Comparison of ENCODE assay signal across 6 cellular contexts in genomic region chr11:57641426-57641825, GRCh38. TPM values are rescaled to one million over a fixed set of nuclear protein-coding genes. Genes with fewer than 3 reads are reported as not detected.
A peak's percentile ranks its signal among the peaks of the same experiment; 100 is the strongest.
DNase-seq lines count a peak whose midpoint lies in the region; TF ChIP-seq lines count a peak whose summit lies in the region.

No MANE protein-coding gene starts in this region.

- H3K36me3 ChIP-seq in esophagus muscularis mucosa: no peaks in the 10 kb centered on the region
- no peaks in the 10 kb centered on the region for H3K36me3 ChIP-seq in tibial nerve

- peaks cover 18% of the 10 kb centered on the region for H3K27me3 Mint-ChIP-seq in activated CD4-positive, alpha-beta T cell treated with anti-CD3 and anti-CD28 coated beads, Interleukin-2, amount 10 ng/mL, durations not matched to agents 24 days and 14 days

- DNase-seq in activated CD4-positive, alpha-beta T cell treated with anti-CD3 and anti-CD28 coated beads, Interleukin-2, amount 10 ng/mL, durations not matched to agents 24 days and 14 days: peak; percentile 77
- DNase-seq in activated CD4-positive, alpha-beta T cell treated with anti-CD3 and anti-CD28 coated beads, Interleukin-2, amount 50 U/mL, for 4 hours: no peak
- peak; percentile 13 for DNase-seq in NCI-H748 treated with DMSO at 0.1 percent for 48 hours (lab: John Stamatoyannopoulos, UW)
- DNase-seq in esophagus muscularis mucosa (ENCODE audit: extremely low spot score): no peak
- no peak for DNase-seq in tibial nerve (ENCODE audit: low spot score in 2 of 2)
- DNase-seq in 8988T: no peak

- no peak for TF ChIP-seq EP300 in esophagus muscularis mucosa (IDR thresholded peaks at IDR 0.05)
- TF ChIP-seq EP300 in tibial nerve (IDR thresholded peaks at IDR 0.05): no peak

- H3K27me3 ChIP-seq in esophagus muscularis mucosa: peaks cover 0 to 6% (median 1%) of the 10 kb centered on the region in 4 donors
- no peaks in the 10 kb centered on the region for H3K27me3 ChIP-seq in tibial nerve

- H3K27ac ChIP-seq in esophagus muscularis mucosa (replicated peaks in 1 of 4) (no peak overlapping the region), tibial nerve (peak overlapping the region in 1 of 4 donors; percentile 95)

- H3K4me3 Mint-ChIP-seq in activated CD4-positive, alpha-beta T cell treated with anti-CD3 and anti-CD28 coated beads, Interleukin-2, amount 10 ng/mL, durations not matched to agents 24 days and 14 days: no peak overlapping the region

- H3K9me3 Mint-ChIP-seq in activated CD4-positive, alpha-beta T cell treated with anti-CD3 and anti-CD28 coated beads, Interleukin-2, amount 10 ng/mL, durations not matched to agents 24 days and 14 days: no peaks in the 10 kb centered on the region

- TF ChIP-seq CTCF in esophagus muscularis mucosa (IDR thresholded peaks at IDR 0.05) (peak; percentile 38 to 57 (median 45)), tibial nerve (IDR thresholded peaks at IDR 0.05) (peak; percentile 38 to 56 (median 46))

- H3K4me3 ChIP-seq in esophagus muscularis mucosa (no peak overlapping the region), tibial nerve (no peak overlapping the region)

- 55% methylated on average over 2 of the region's 2 CpGs for WGBS in esophagus muscularis mucosa
- 41 to 44% methylated on average over 2 of the region's 2 CpGs for WGBS in tibial nerve, 2 donors

- no peak for TF ChIP-seq POLR2A in esophagus muscularis mucosa (IDR thresholded peaks at IDR 0.05; ENCODE audit: low read depth)
- no peak for TF ChIP-seq POLR2A in tibial nerve (IDR thresholded peaks at IDR 0.05)

- H3K9me3 ChIP-seq in esophagus muscularis mucosa (no peaks in the 10 kb centered on the region), tibial nerve (no peaks in the 10 kb centered on the region)

- H3K27ac Mint-ChIP-seq in activated CD4-positive, alpha-beta T cell treated with anti-CD3 and anti-CD28 coated beads, Interleukin-2, amount 10 ng/mL, durations not matched to agents 24 days and 14 days: no peak overlapping the region

- intact Hi-C loops in activated CD4-positive, alpha-beta T cell treated with anti-CD3 and anti-CD28 coated beads, Interleukin-2, amount 10 ng/mL, durations not matched to agents 24 days and 14 days (cut with micrococcal nuclease): loop anchor here (1.0 to 2.0 kb wide), 3 partner anchors 73 to 296 kb away; no protein-coding TSS in a partner anchor
- intact Hi-C loops in esophagus muscularis mucosa (cut with DNase I): loop anchor here (1.0 to 10.0 kb wide), 4 partner anchors 39 to 297 kb away; no protein-coding TSS in a partner anchor

- peaks cover 48 to 65% (median 60%) of the 10 kb centered on the region in 4 donors for H3K4me1 ChIP-seq in esophagus muscularis mucosa
- peaks cover 0 to 60% (median 28%) of the 10 kb centered on the region in 4 donors for H3K4me1 ChIP-seq in tibial nerve

- H3K4me1 Mint-ChIP-seq in activated CD4-positive, alpha-beta T cell treated with anti-CD3 and anti-CD28 coated beads, Interleukin-2, amount 10 ng/mL, durations not matched to agents 24 days and 14 days: peaks cover 32% of the 10 kb centered on the region

- no peaks in the 10 kb centered on the region for H3K36me3 Mint-ChIP-seq in activated CD4-positive, alpha-beta T cell treated with anti-CD3 and anti-CD28 coated beads, Interleukin-2, amount 10 ng/mL, durations not matched to agents 24 days and 14 days (ENCODE audit: low read depth)

RNA-seq across cellular contexts. Expression of gene YPEL4, which starts 8.3 kb away (rescaled TPM):
- total RNA-seq in activated CD4-positive, alpha-beta T cell treated with anti-CD3 and anti-CD28 coated beads, Interleukin-2, amount 10 ng/mL, durations not matched to agents 24 days and 14 days: 0.40 and 0.47 TPM in 2 replicates
- 1 to 10 TPM in 2 of 4 donors, under 1 TPM in 2; 0.50 to 2.5 (median 1.0) TPM for total RNA-seq in esophagus muscularis mucosa
- 1 to 10 TPM in 1 of 4 donors, under 1 TPM in 3; 0.30 to 1.7 (median 0.41) TPM for total RNA-seq in tibial nerve

RNA-seq across cellular contexts. Expression of gene CLP1, which starts 16.1 kb away (rescaled TPM):
- 18.5 and 19.8 TPM in 2 replicates for total RNA-seq in activated CD4-positive, alpha-beta T cell treated with anti-CD3 and anti-CD28 coated beads, Interleukin-2, amount 10 ng/mL, durations not matched to agents 24 days and 14 days
- 10 to 100 TPM in 3 of 4 donors, 1 to 10 TPM in 1; 8.3 to 18.1 (median 14.7) TPM for total RNA-seq in esophagus muscularis mucosa
- total RNA-seq in tibial nerve: 10 to 100 TPM in 1 of 4 donors, 1 to 10 TPM in 3; 6.3 to 15.1 (median 7.8) TPM

RNA-seq across cellular contexts. Expression of gene ZDHHC5, which starts 26.5 kb away (rescaled TPM):
- total RNA-seq in activated CD4-positive, alpha-beta T cell treated with anti-CD3 and anti-CD28 coated beads, Interleukin-2, amount 10 ng/mL, durations not matched to agents 24 days and 14 days: 78.4 and 80.9 TPM in 2 replicates
- 10 to 100 TPM; 36.5 to 57.7 (median 47.8) TPM for total RNA-seq in esophagus muscularis mucosa
- total RNA-seq in tibial nerve: 10 to 100 TPM; 26.0 to 57.3 (median 33.7) TPM

RNA-seq across cellular contexts. Expression of gene SERPING1, which starts 43.9 kb away (rescaled TPM):
- 0.14 and 0.28 TPM in 2 replicates for total RNA-seq in activated CD4-positive, alpha-beta T cell treated with anti-CD3 and anti-CD28 coated beads, Interleukin-2, amount 10 ng/mL, durations not matched to agents 24 days and 14 days
- total RNA-seq in esophagus muscularis mucosa (100 to 1,000 TPM; 290 to 585 (median 569) TPM), tibial nerve (100 to 1,000 TPM; 508 to 826 (median 607) TPM)

Comparison
In these comparisons a context has a peak if more than half of its experiments do, and no peak if none do; other contexts are left out.
1. DNase-seq: peak in activated CD4-positive, alpha-beta T cell treated with anti-CD3 and anti-CD28 coated beads, Interleukin-2, amount 10 ng/mL, durations not matched to agents 24 days and 14 days (single experiment) and NCI-H748 treated with DMSO at 0.1 percent for 48 hours (single experiment); none in activated CD4-positive, alpha-beta T cell treated with anti-CD3 and anti-CD28 coated beads, Interleukin-2, amount 50 U/mL, for 4 hours (0 of 2), esophagus muscularis mucosa (single experiment), tibial nerve (0 of 2) and 8988T (single experiment).